In the genomic region with DNA sequence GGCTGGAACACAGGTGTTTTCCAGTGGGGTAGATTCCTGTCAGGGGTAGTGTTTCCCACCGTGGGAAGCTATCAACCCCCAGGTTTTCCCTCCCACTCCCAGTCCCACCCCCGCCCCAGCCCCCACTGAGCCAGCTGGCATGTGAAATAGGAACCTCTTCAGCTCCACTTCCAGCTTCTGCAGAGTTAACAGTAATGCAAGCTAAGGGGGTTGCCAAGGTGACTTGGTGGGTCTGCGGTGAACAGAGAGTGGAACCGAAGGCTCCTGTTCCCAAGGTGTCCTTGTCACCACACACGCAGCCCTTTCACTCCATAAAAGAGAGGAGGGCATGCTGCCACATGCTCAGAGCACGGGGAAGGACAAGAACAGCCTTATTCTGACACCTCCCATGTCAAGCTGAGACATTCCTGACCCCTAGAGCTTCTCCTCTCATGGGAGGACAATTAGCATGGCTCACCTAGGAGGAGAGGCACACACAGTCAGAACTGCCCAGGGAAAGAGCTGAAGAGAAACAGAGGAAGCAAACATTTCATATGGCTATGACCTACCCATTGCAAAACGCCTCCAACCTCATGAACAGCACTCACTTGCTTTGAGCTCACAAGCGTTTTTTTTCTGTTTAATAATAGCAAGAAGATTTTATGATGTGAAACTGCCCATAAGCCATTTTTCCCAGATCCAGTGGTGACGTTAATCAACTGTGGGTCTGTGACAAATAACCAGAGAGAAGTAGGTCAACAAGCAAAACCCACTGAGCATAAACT, we compare ENCODE assay signal across 12 cellular contexts. TPM values are rescaled to one million over a fixed set of nuclear protein-coding genes. Genes with fewer than 3 reads are reported as not detected.
DNase-seq lines count a peak whose midpoint lies in the region; ATAC-seq and TF ChIP-seq lines count a peak whose summit lies in the region.
"Had no signal": no experiment of that assay in that cellular context is flagged by ENCODE, and none has a peak within 500 bp of the region (broad histone marks: within the 10 kb centered on the region; RNA-seq: fewer than 3 reads in every experiment).

No MANE protein-coding gene starts in this region.

- H2AFZ ChIP-seq in mesenchymal stem cell (ENCODE audit: low read depth, low read length): peak overlapping the region; percentile 56

- no peak overlapping the region for H2BK5ac ChIP-seq in mesenchymal stem cell (ENCODE audit: low read depth, low read length, poor library complexity, severe bottlenecking)

- no peak overlapping the region for H2BK12ac ChIP-seq in mesenchymal stem cell (ENCODE audit: low read length in 2 of 2)

- H3K27ac ChIP-seq in body of pancreas (peak overlapping the region; percentile 32 to 78 (median 56)), mesenchymal stem cell (ENCODE audit: low read length, poor library complexity, severe bottlenecking) (no peak overlapping the region)

- H2BK15ac ChIP-seq in mesenchymal stem cell (ENCODE audit: low read depth, poor library complexity, severe bottlenecking): no peak overlapping the region

- no peak overlapping the region for H4K8ac ChIP-seq in mesenchymal stem cell (ENCODE audit: low read length)

- no peak overlapping the region for H2BK120ac ChIP-seq in mesenchymal stem cell (ENCODE audit: low read depth, low read length)

- peak in 1 of 3 donors; percentile 31 for TF ChIP-seq POLR2A in body of pancreas (IDR thresholded peaks at IDR 0.05)

- H3K79me1 ChIP-seq in mesenchymal stem cell (replicated peaks; ENCODE audit: low read length, poor library complexity, severe bottlenecking): no peaks in the 10 kb centered on the region

- H3K9me3 ChIP-seq in body of pancreas (no peaks in the 10 kb centered on the region), mesenchymal stem cell (ENCODE audit: control insufficient read depth, low read length) (peaks cover 4% of the 10 kb centered on the region)

- H2AK5ac ChIP-seq in mesenchymal stem cell (ENCODE audit: low read length, severe bottlenecking): no peak overlapping the region

- DNase-seq in Ammon's horn (ENCODE audit: low spot score) (peak; percentile 3), MV-4-11 (lab: John Stamatoyannopoulos, UW) (peak; percentile 93), body of pancreas (peak in 3 of 4 donors; percentile 10 to 55 (median 17)), mesenchymal stem cell (no peak), globus pallidus (ENCODE audit: low spot score) (no peak), AG08395 (ENCODE audit: low spot score) (no peak)
- DNase-seq in stimulated activated naive CD4-positive, alpha-beta T cell (lab: John Stamatoyannopoulos, UW): no peak
- DNase-seq: cerebellar nuclear complex, GDM1, NCI-H226, SW 1271 had no signal

- H3K4me3 ChIP-seq in body of pancreas (no peak overlapping the region), mesenchymal stem cell (ENCODE audit: insufficient read depth in 1 of 2, low read depth in 1 of 2, low read length in 2 of 2) (no peak overlapping the region)

- intact Hi-C loops in body of pancreas (cut with DNase I): no loop called here

- WGBS in body of pancreas, 2 donors: 10 to 17% methylated on average over 9 of the region's 9 CpGs
- WGBS in mesenchymal stem cell: 75% methylated on average over 5 of the region's 9 CpGs

- no peak overlapping the region for H3K18ac ChIP-seq in mesenchymal stem cell (ENCODE audit: low read depth in 1 of 2, low read length in 2 of 2)

- no peak for TF ChIP-seq CTCF in body of pancreas (IDR thresholded peaks at IDR 0.05)

- H3K4me1 ChIP-seq in body of pancreas (peaks cover 7% of the 10 kb centered on the region), mesenchymal stem cell (ENCODE audit: control insufficient read depth, insufficient read depth, low read depth, low read length) (no peaks in the 10 kb centered on the region)

- H3K36me3 ChIP-seq in body of pancreas (replicated peaks in 1 of 2; ENCODE audit: insufficient read depth in 1 of 2, low read depth in 2 of 2) (no peaks in the 10 kb centered on the region), mesenchymal stem cell (ENCODE audit: control insufficient read depth in 1 of 2, insufficient read depth in 2 of 2, low read depth in 1 of 2, low read length in 2 of 2) (no peaks in the 10 kb centered on the region)

- H3K4ac ChIP-seq in mesenchymal stem cell (ENCODE audit: low read depth in 1 of 2, low read length in 2 of 2): no peak overlapping the region

- H3K4me2 ChIP-seq in mesenchymal stem cell (ENCODE audit: low read length, poor library complexity, severe bottlenecking): no peak overlapping the region

- H3K9ac ChIP-seq in mesenchymal stem cell (ENCODE audit: low read length): no peak overlapping the region

- H3K27me3 ChIP-seq in body of pancreas (no peaks in the 10 kb centered on the region), mesenchymal stem cell (ENCODE audit: control insufficient read depth in 1 of 2, insufficient read depth in 1 of 2, low read length in 2 of 2) (peaks cover 0 to 19% of the 10 kb centered on the region in 2 experiments)

- ATAC-seq in body of pancreas: peak; percentile 53
- no peak for ATAC-seq in GM21367 (IDR thresholded peaks at IDR 0.05; ENCODE audit: unreplicated experiment)

- H3K23ac ChIP-seq in mesenchymal stem cell (ENCODE audit: low read length in 2 of 2): no peak overlapping the region

- no peak overlapping the region for H3K14ac ChIP-seq in mesenchymal stem cell (ENCODE audit: low read length in 2 of 2)

- no peak overlapping the region for H4K91ac ChIP-seq in mesenchymal stem cell (ENCODE audit: low read length)

RNA-seq across cellular contexts. Expression of a gene that starts 39.8 kb away (rescaled TPM):
- total RNA-seq in body of pancreas: 100 to 1,000 TPM in 1 of 2 donors, 10 to 100 TPM in 1; 63.8 to 111 TPM
- 10.0 TPM for polyA plus RNA-seq in mesenchymal stem cell (2013, experiment 1 of 2)
- 10.1 TPM for polyA plus RNA-seq in mesenchymal stem cell (2013, experiment 2 of 2)

Comparison
In these comparisons a context has a peak if more than half of its experiments do, and no peak if none do; other contexts are left out.
1. DNase-seq: peak in Ammon's horn (single experiment), MV-4-11 (single experiment) and body of pancreas (3 of 4); none in mesenchymal stem cell (single experiment), globus pallidus (single experiment), AG08395 (single experiment) and stimulated activated naive CD4-positive, alpha-beta T cell (0 of 6).